Comparison of ENCODE assay signal across 8 cellular contexts in genomic region chr2:234426616-234427015, GRCh38.
DNase-seq lines count a peak whose midpoint lies in the region; ATAC-seq, FAIRE-seq and TF ChIP-seq lines count a peak whose summit lies in the region.

No MANE protein-coding gene starts in this region.

- no peak for DNase-seq in Calu3
- peak; percentile 37 for DNase-seq in activated CD4-positive, alpha-beta memory T cell treated with anti-CD3 and anti-CD28 coated beads for 36 hours
- peak; percentile 46 for DNase-seq in naive B cell
- DNase-seq in NCI-H1048 (lab: John Stamatoyannopoulos, UW), result no peak
- no peak for DNase-seq in NCI-H187 (lab: John Stamatoyannopoulos, UW)
- DNase-seq in chondrocyte (ENCODE audit: low spot score), result no peak
- no peak for DNase-seq in GM12892 (ENCODE audit: insufficient read length)

- no peak for TF ChIP-seq POLR2A in GM12892 (IDR thresholded peaks at IDR 0.05; ENCODE audit: low read depth, low read length)

- peak overlapping the region; percentile 92 for H3K27ac Mint-ChIP-seq in Calu3 (ENCODE audit: unreplicated experiment)
- peak overlapping the region; percentile 81 for H3K27ac Mint-ChIP-seq in activated CD4-positive, alpha-beta memory T cell treated with anti-CD3 and anti-CD28 coated beads for 36 hours
- H3K27ac Mint-ChIP-seq in naive B cell, result peak overlapping the region; percentile 97 to 99 (median 98)
- H3K27ac Mint-ChIP-seq in chondrocyte (ENCODE audit: unreplicated experiment), result no peak overlapping the region

- peaks cover 21% of the 10 kb centered on the region for H3K36me3 Mint-ChIP-seq in Calu3 (ENCODE audit: insufficient read depth, unreplicated experiment)
- peaks cover 2% of the 10 kb centered on the region for H3K36me3 Mint-ChIP-seq in activated CD4-positive, alpha-beta memory T cell treated with anti-CD3 and anti-CD28 coated beads for 36 hours
- H3K36me3 Mint-ChIP-seq in naive B cell, result no peaks in the 10 kb centered on the region
- H3K36me3 Mint-ChIP-seq in chondrocyte (ENCODE audit: low read depth), result no peaks in the 10 kb centered on the region

- TF ChIP-seq CTCF in Calu3 (IDR thresholded peaks at IDR 0.05; ENCODE audit: unreplicated experiment) (no peak), chondrocyte (IDR thresholded peaks at IDR 0.05) (no peak)

- no peaks in the 10 kb centered on the region for H3K27me3 Mint-ChIP-seq in Calu3 (ENCODE audit: unreplicated experiment)
- H3K27me3 Mint-ChIP-seq in activated CD4-positive, alpha-beta memory T cell treated with anti-CD3 and anti-CD28 coated beads for 36 hours, result no peaks in the 10 kb centered on the region
- H3K27me3 Mint-ChIP-seq in naive B cell, result no peaks in the 10 kb centered on the region
- no peaks in the 10 kb centered on the region for H3K27me3 Mint-ChIP-seq in chondrocyte (ENCODE audit: low read depth)

- intact Hi-C loops in Calu3 (cut with micrococcal nuclease; ENCODE audit: unreplicated experiment), result loop anchor here (10.0 kb wide), 1 partner anchor 172 kb away; no protein-coding TSS in a partner anchor
- intact Hi-C loops in activated CD4-positive, alpha-beta memory T cell treated with anti-CD3 and anti-CD28 coated beads for 36 hours (cut with micrococcal nuclease), result loop anchor here (1.0 to 2.0 kb wide), 4 partner anchors 20 to 136 kb away; no protein-coding TSS in a partner anchor

- no peak for FAIRE-seq in GM12892 (lab: Jason Lieb, UNC)

- POLR2A ChIA-PET in activated CD4-positive, alpha-beta memory T cell treated with anti-CD3 and anti-CD28 coated beads for 36 hours (lab: Charles Lee), result interaction anchor here (0.5 to 2.8 kb wide), 7 partner anchors 14 to 70 kb away, joined by 3 to 15 read pairs (median 5); partner anchors contain the start of gene ARL4C

- CTCF ChIA-PET in Calu3 (lab: Charles Lee), result interaction anchor here (0.6 kb wide), 2 partner anchors 16 to 231 kb away, joined by 3 to 5 read pairs; no protein-coding TSS in a partner anchor
- CTCF ChIA-PET in activated CD4-positive, alpha-beta memory T cell treated with anti-CD3 and anti-CD28 coated beads for 36 hours (lab: Charles Lee), result interaction anchor here (0.6 to 1.0 kb wide), 3 partner anchors 56 to 138 kb away, joined by 3 to 4 read pairs (median 4); no protein-coding TSS in a partner anchor

- ATAC-seq in HG03095 (IDR thresholded peaks at IDR 0.05; ENCODE audit: unreplicated experiment), result peak; percentile 39
- ATAC-seq in naive B cell (ENCODE audit: low read depth in 2 of 2), result peak; percentile 9 to 10

- no TSS peak for BruUV-seq in Calu3 (replicated peaks; lab: Mats Ljungman, UMichigan)

- no peaks in the 10 kb centered on the region for H3K9me3 Mint-ChIP-seq in Calu3 (ENCODE audit: low read depth, unreplicated experiment)
- H3K9me3 Mint-ChIP-seq in activated CD4-positive, alpha-beta memory T cell treated with anti-CD3 and anti-CD28 coated beads for 36 hours, result no peaks in the 10 kb centered on the region
- peaks cover 0 to 4% (median 1%) of the 10 kb centered on the region in 7 donors for H3K9me3 Mint-ChIP-seq in naive B cell
- H3K9me3 Mint-ChIP-seq in chondrocyte (ENCODE audit: low read depth), result no peaks in the 10 kb centered on the region

- no peak overlapping the region for H3K4me3 Mint-ChIP-seq in Calu3 (ENCODE audit: low read depth, unreplicated experiment)
- H3K4me3 Mint-ChIP-seq in activated CD4-positive, alpha-beta memory T cell treated with anti-CD3 and anti-CD28 coated beads for 36 hours, result peak overlapping the region; percentile 73
- peak overlapping the region; percentile 59 to 90 (median 80) for H3K4me3 Mint-ChIP-seq in naive B cell
- no peak overlapping the region for H3K4me3 Mint-ChIP-seq in chondrocyte (ENCODE audit: unreplicated experiment)

- H3K4me1 Mint-ChIP-seq in Calu3 (ENCODE audit: low read depth, unreplicated experiment), result peaks cover 52% of the 10 kb centered on the region
- peaks cover 79% of the 10 kb centered on the region for H3K4me1 Mint-ChIP-seq in activated CD4-positive, alpha-beta memory T cell treated with anti-CD3 and anti-CD28 coated beads for 36 hours (ENCODE audit: low read depth)
- peaks cover 64 to 86% (median 80%) of the 10 kb centered on the region in 3 donors for H3K4me1 Mint-ChIP-seq in naive B cell
- H3K4me1 Mint-ChIP-seq in chondrocyte (ENCODE audit: low read depth), result peaks cover 65% of the 10 kb centered on the region

Comparison
In these comparisons a context has a peak if more than half of its experiments do, and no peak if none do; other contexts are left out.
1. DNase-seq: peak in activated CD4-positive, alpha-beta memory T cell treated with anti-CD3 and anti-CD28 coated beads for 36 hours (single experiment) and naive B cell (single experiment); none in Calu3 (single experiment), NCI-H1048 (single experiment), NCI-H187 (0 of 2), chondrocyte (single experiment) and GM12892 (single experiment).
2. H3K4me3 Mint-ChIP-seq: peak in activated CD4-positive, alpha-beta memory T cell treated with anti-CD3 and anti-CD28 coated beads for 36 hours (single experiment) and naive B cell (8 of 8); none in Calu3 (single experiment) and chondrocyte (single experiment).